ENCODE assay signal across 1 cellular context in the genomic region with DNA sequence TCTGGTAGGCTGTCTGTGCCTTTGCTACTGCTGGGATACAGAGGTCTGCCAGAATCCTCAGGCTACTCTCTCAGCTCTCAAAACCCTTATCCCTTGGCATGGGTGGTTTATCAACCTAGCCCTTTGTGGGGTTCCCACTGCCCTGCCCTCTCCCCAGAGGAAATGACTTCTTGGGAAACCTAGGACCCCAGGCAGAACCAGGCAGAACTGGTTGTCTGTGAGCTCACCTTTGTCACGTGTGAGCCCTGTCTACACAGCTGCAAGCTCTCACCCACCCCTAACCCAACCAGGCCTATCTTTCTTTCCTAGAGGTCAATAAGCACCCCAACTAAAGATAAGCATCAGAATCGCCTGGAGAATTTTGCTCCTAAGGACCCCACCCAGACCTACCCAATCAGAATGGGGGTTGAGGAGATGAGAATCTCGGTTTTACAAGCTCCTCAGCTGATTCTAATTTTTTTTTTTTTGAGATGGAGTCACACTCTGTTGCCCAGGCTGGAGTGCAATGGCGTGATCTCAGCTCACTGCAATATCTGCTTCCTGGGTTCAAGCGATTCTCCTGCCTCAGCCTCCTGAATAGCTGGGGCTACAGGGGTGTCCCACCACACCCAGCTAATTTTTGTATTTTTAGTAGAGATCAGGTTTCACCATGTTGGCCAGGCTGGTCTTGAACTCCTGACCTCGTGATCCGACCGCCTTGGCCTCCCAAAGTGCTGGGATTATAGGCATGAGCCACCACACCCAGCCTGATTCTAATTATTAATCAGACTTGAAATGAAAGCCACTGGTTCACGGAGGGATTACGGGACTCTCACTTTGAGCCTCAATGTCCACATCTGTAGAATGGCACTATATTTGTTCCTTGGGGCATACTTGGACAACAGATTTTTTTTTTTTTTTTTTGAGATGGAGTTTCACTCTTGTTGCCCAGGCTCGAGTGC.
TF ChIP-seq lines count a peak whose summit lies in the region.

No MANE protein-coding gene starts in this region.

TF ChIP-seq in WTC11, 78 proteins besides CTCF, POLR2A, EP300 and RAD21:
- TF ChIP-seq GTF2I (CRISPR knock-in tag; conservative IDR thresholded peaks at IDR 0.05) (0 out of 2 replicates have a peak, but pooled peaks have one; percentile 6), NR2C2 (CRISPR knock-in tag; IDR thresholded peaks at IDR 0.05) (no peak)
- TF ChIP-seq, protein P1, sequence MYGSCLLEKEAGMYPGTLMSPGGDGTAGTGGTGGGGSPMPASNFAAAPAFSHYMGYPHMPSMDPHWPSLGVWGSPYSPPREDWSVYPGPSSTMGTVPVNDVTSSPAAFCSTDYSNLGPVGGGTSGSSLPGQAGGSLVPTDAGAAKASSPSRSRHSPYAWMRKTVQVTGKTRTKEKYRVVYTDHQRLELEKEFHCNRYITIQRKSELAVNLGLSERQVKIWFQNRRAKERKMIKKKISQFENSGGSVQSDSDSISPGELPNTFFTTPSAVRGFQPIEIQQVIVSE (CRISPR knock-in tag; IDR thresholded peaks at IDR 0.05; ENCODE audit: borderline replicate concordance): no peak
